ENCODE assay signal across 12 cellular contexts in the genomic region with DNA sequence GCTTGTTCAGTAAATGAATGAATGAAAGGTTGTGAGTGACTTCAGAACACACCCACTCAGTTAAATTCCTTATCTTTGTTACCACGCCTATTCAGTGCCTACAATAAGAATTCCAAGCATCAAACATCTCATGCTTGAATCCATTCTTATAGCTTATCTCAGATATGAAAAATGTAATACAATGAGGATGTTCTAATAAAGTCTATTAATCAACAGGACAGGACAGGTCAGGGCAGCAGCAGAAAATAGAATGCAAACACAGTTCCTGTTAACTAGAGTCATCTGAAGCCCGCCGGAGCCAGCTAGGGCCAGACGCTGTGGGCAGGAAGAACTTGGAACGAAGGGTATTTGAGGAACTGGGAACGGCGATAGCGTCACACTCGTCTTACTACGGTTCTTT. TPM values are rescaled to one million over a fixed set of nuclear protein-coding genes. Genes with fewer than 3 reads are reported as not detected.
DNase-seq lines count a peak whose midpoint lies in the region; ATAC-seq and TF ChIP-seq lines count a peak whose summit lies in the region.
"Had no signal": no experiment of that assay in that cellular context is flagged by ENCODE, and none has a peak within 500 bp of the region (broad histone marks: within the 10 kb centered on the region; RNA-seq: fewer than 3 reads in every experiment).

No MANE protein-coding gene starts in this region.

- POLR2A ChIA-PET in activated CD8-positive, alpha-beta T cell treated with anti-CD3 and anti-CD28 coated beads for 36 hours (lab: Charles Lee), result no interaction called here

- H3K4ac ChIP-seq in mesenchymal stem cell (ENCODE audit: low read depth in 1 of 2, low read length in 2 of 2), result no peak overlapping the region

- no peak overlapping the region for H2BK15ac ChIP-seq in mesenchymal stem cell (ENCODE audit: low read depth, poor library complexity, severe bottlenecking)

- H3K18ac ChIP-seq in mesenchymal stem cell (ENCODE audit: low read depth in 1 of 2, low read length in 2 of 2), result no peak overlapping the region

- no peak overlapping the region for H4K91ac ChIP-seq in mesenchymal stem cell (ENCODE audit: low read length)

- 93% methylated on average over 5 of the region's 10 CpGs for WGBS in mesenchymal stem cell
- WGBS in testis, 2 donors, result 82 to 84% methylated on average over 10 of the region's 10 CpGs

- H3K4me1 ChIP-seq in mesenchymal stem cell (ENCODE audit: control insufficient read depth, insufficient read depth, low read depth, low read length), result peaks cover 27% of the 10 kb centered on the region
- H3K4me1 ChIP-seq in testis, result peaks cover 8% of the 10 kb centered on the region
- H3K4me1 ChIP-seq in GM23338 (ENCODE audit: insufficient read depth), result peaks cover 16% of the 10 kb centered on the region; the same call in 1 of the 2 replicates

- H2AFZ ChIP-seq in mesenchymal stem cell (ENCODE audit: low read depth, low read length) (no peak overlapping the region), GM23338 (no peak overlapping the region)

- intact Hi-C loops in testis (cut with DNase I; ENCODE audit: low total_unique reads), result no loop called here
- intact Hi-C loops in activated CD8-positive, alpha-beta T cell treated with anti-CD3 and anti-CD28 coated beads for 36 hours (cut with micrococcal nuclease), result no loop called here

- H3K27ac Mint-ChIP-seq in activated CD8-positive, alpha-beta T cell treated with anti-CD3 and anti-CD28 coated beads for 36 hours, result no peak overlapping the region
- no peak overlapping the region for H3K27ac Mint-ChIP-seq in GM23338

- no peak overlapping the region for H3K23ac ChIP-seq in mesenchymal stem cell (ENCODE audit: low read length in 2 of 2)

- no peaks in the 10 kb centered on the region for H3K79me2 ChIP-seq in GM23338 (replicated peaks; ENCODE audit: insufficient read depth)

- H3K4me1 Mint-ChIP-seq in activated CD8-positive, alpha-beta T cell treated with anti-CD3 and anti-CD28 coated beads for 36 hours (ENCODE audit: low read depth), result no peaks in the 10 kb centered on the region
- peaks cover 28% of the 10 kb centered on the region for H3K4me1 Mint-ChIP-seq in GM23338

- H3K27ac ChIP-seq in mesenchymal stem cell (ENCODE audit: low read length, poor library complexity, severe bottlenecking), result peak overlapping the region; percentile 81
- no peak overlapping the region for H3K27ac ChIP-seq in testis
- H3K27ac ChIP-seq in GM23338 (ENCODE audit: low read depth), result no peak overlapping the region

- H3K27me3 ChIP-seq in mesenchymal stem cell (ENCODE audit: control insufficient read depth in 1 of 2, insufficient read depth in 1 of 2, low read length in 2 of 2), result no peaks in the 10 kb centered on the region
- H3K27me3 ChIP-seq in testis, result no peaks in the 10 kb centered on the region
- peaks cover 7% of the 10 kb centered on the region; the same call in 1 of the 2 replicates for H3K27me3 ChIP-seq in GM23338 (ENCODE audit: insufficient read depth)

- H4K20me1 ChIP-seq in GM23338 (replicated peaks; ENCODE audit: insufficient read depth), result peaks cover 5% of the 10 kb centered on the region; the same call in 1 of the 2 replicates

- H3K27me3 Mint-ChIP-seq in activated CD8-positive, alpha-beta T cell treated with anti-CD3 and anti-CD28 coated beads for 36 hours, result no peaks in the 10 kb centered on the region
- peaks cover 2% of the 10 kb centered on the region for H3K27me3 Mint-ChIP-seq in GM23338 (ENCODE audit: insufficient read depth, low read depth, poor library complexity)

- peaks cover 30% of the 10 kb centered on the region for H3K36me3 Mint-ChIP-seq in activated CD8-positive, alpha-beta T cell treated with anti-CD3 and anti-CD28 coated beads for 36 hours (ENCODE audit: low read depth)
- H3K36me3 Mint-ChIP-seq in GM23338 (ENCODE audit: low read depth), result peaks cover 51% of the 10 kb centered on the region

- no peak overlapping the region for H2BK5ac ChIP-seq in mesenchymal stem cell (ENCODE audit: low read depth, low read length, poor library complexity, severe bottlenecking)

- H2AK5ac ChIP-seq in mesenchymal stem cell (ENCODE audit: low read length, severe bottlenecking), result peak overlapping the region; percentile 26

- TF ChIP-seq CTCF in cardiac fibroblast (IDR thresholded peaks at IDR 0.05; ENCODE audit: low read depth, low read length) (no peak), testis (IDR thresholded peaks at IDR 0.05) (no peak), GM23338 (conservative IDR thresholded peaks at IDR 0.05; ENCODE audit: low read depth in 2 of 2) (no peak)
- TF ChIP-seq CTCF in activated CD8-positive, alpha-beta T cell treated with anti-CD3 and anti-CD28 coated beads for 36 hours (IDR thresholded peaks at IDR 0.05), result no peak

- no peak overlapping the region for H4K8ac ChIP-seq in mesenchymal stem cell (ENCODE audit: low read length)

- H3K9me3 ChIP-seq in mesenchymal stem cell (ENCODE audit: control insufficient read depth, low read length) (no peaks in the 10 kb centered on the region), testis (no peaks in the 10 kb centered on the region)

- no peak for ATAC-seq in activated CD8-positive, alpha-beta T cell treated with anti-CD3 and anti-CD28 coated beads for 36 hours
- ATAC-seq in GM21526 (IDR thresholded peaks at IDR 0.05; ENCODE audit: low FRiP score, unreplicated experiment), result no peak
- no peak for ATAC-seq in GM23338
- ATAC-seq: activated CD4-positive, CD25-positive, alpha-beta regulatory T cell treated with anti-CD3 and anti-CD28 coated beads, Interleukin-2, amount 50 U/mL, for 24 hours had no signal

- H3K36me3 ChIP-seq in mesenchymal stem cell (ENCODE audit: control insufficient read depth in 1 of 2, insufficient read depth in 2 of 2, low read depth in 1 of 2, low read length in 2 of 2), result no peaks in the 10 kb centered on the region
- H3K36me3 ChIP-seq in testis (ENCODE audit: low read depth, missing control alignments), result no peaks in the 10 kb centered on the region
- H3K36me3 ChIP-seq in GM23338 (ENCODE audit: insufficient read depth), result no peaks in the 10 kb centered on the region; the same call in 1 of the 2 replicates

- DNase-seq in LoVo (ENCODE audit: low spot score) (peak; percentile 1), cardiac fibroblast (ENCODE audit: low read depth in 2 of 2) (peak; percentile 75 to 80), mesenchymal stem cell (no peak), testis (peak; percentile 57), HT-29 (ENCODE audit: low spot score) (no peak), GM23338 (ENCODE audit: low spot score) (no peak)
- no peak for DNase-seq in activated CD8-positive, alpha-beta T cell treated with anti-CD3 and anti-CD28 coated beads for 36 hours
- DNase-seq: activated gamma-delta T cell treated with Interleukin-2 at 50 U/mL for 16 hours; DMS 273 treated with DMSO at 0.1 percent for 48 hours; effector CD8-positive, alpha-beta T cell had no signal

- H3K4me3 Mint-ChIP-seq in activated CD8-positive, alpha-beta T cell treated with anti-CD3 and anti-CD28 coated beads for 36 hours, result no peak overlapping the region
- no peak overlapping the region for H3K4me3 Mint-ChIP-seq in GM23338

- CTCF ChIA-PET in activated CD8-positive, alpha-beta T cell treated with anti-CD3 and anti-CD28 coated beads for 36 hours (lab: Charles Lee), result no interaction called here

- H3K4me3 ChIP-seq in cardiac fibroblast (replicated peaks in 1 of 2; ENCODE audit: low read depth in 2 of 2, low read length in 2 of 2) (no peak overlapping the region), mesenchymal stem cell (ENCODE audit: insufficient read depth in 1 of 2, low read depth in 1 of 2, low read length in 2 of 2) (no peak overlapping the region), testis (no peak overlapping the region), GM23338 (no peak overlapping the region)

- H3K79me1 ChIP-seq in mesenchymal stem cell (replicated peaks; ENCODE audit: low read length, poor library complexity, severe bottlenecking), result no peaks in the 10 kb centered on the region

- no peaks in the 10 kb centered on the region for H3K9me2 ChIP-seq in GM23338 (ENCODE audit: insufficient read depth)

- TF ChIP-seq POLR2A in testis (IDR thresholded peaks at IDR 0.05), result no peak

- no peak overlapping the region for H2BK12ac ChIP-seq in mesenchymal stem cell (ENCODE audit: low read length in 2 of 2)

- no peak overlapping the region for H3K4me2 ChIP-seq in mesenchymal stem cell (ENCODE audit: low read length, poor library complexity, severe bottlenecking)
- no peak overlapping the region for H3K4me2 ChIP-seq in GM23338

- H2BK120ac ChIP-seq in mesenchymal stem cell (ENCODE audit: low read depth, low read length), result no peak overlapping the region

- no peak overlapping the region for H3K14ac ChIP-seq in mesenchymal stem cell (ENCODE audit: low read length in 2 of 2)

- H3K9me3 Mint-ChIP-seq in activated CD8-positive, alpha-beta T cell treated with anti-CD3 and anti-CD28 coated beads for 36 hours, result no peaks in the 10 kb centered on the region
- H3K9me3 Mint-ChIP-seq in GM23338, result no peaks in the 10 kb centered on the region

- no peaks in the 10 kb centered on the region for H3F3A ChIP-seq in GM23338 (replicated peaks; ENCODE audit: low read depth)

- peak overlapping the region; percentile 67 for H3K9ac ChIP-seq in mesenchymal stem cell (ENCODE audit: low read length)

TF ChIP-seq in GM23338, 12 proteins besides CTCF, POLR2A, EP300 and RAD21 (continues in another document):
- TF ChIP-seq ZNF114 (CRISPR knock-in tag; IDR thresholded peaks at IDR 0.05) (no peak), STAT1 (IDR thresholded peaks at IDR 0.05; ENCODE audit: unreplicated experiment) (no peak)

RNA-seq across cellular contexts. Expression of a gene that starts 48.5 kb away (rescaled TPM):
- 27.4 TPM for polyA plus RNA-seq in mesenchymal stem cell (2013, experiment 1 of 2)
- 25.2 TPM for polyA plus RNA-seq in mesenchymal stem cell (2013, experiment 2 of 2)
- 1 to 10 TPM; 5.0 to 6.9 TPM for total RNA-seq in testis
- polyA plus RNA-seq in testis (ENCODE audit: insufficient read depth, low read depth, low replicate concordance), result 15.6 TPM
- 10 to 100 TPM; 34.8 to 36.9 TPM for total RNA-seq in activated CD8-positive, alpha-beta T cell treated with anti-CD3 and anti-CD28 coated beads for 36 hours
- total RNA-seq in HT-29 (2014; rRNA removed; shearing (Covaris generic)), result 54.4 and 55.9 TPM in 2 replicates
- total RNA-seq in GM23338 (2014; rRNA removed; shearing (Covaris generic)), result 61.7 and 65.8 TPM in 2 replicates
- 17.1 and 19.3 TPM in 2 replicates for polyA plus RNA-seq in GM23338 (2016; fragmentation: Nextera tagmentation; extraction: Ambion mirVana)

Comparison
In these comparisons a context has a peak if more than half of its experiments do, and no peak if none do; other contexts are left out.
1. DNase-seq: peak in LoVo (single experiment), cardiac fibroblast (2 of 2) and testis (single experiment); none in mesenchymal stem cell (single experiment), activated CD8-positive, alpha-beta T cell treated with anti-CD3 and anti-CD28 coated beads for 36 hours (single experiment), HT-29 (single experiment) and GM23338 (single experiment).